25 cellular contexts compared by ENCODE assay signal in the genomic region with DNA sequence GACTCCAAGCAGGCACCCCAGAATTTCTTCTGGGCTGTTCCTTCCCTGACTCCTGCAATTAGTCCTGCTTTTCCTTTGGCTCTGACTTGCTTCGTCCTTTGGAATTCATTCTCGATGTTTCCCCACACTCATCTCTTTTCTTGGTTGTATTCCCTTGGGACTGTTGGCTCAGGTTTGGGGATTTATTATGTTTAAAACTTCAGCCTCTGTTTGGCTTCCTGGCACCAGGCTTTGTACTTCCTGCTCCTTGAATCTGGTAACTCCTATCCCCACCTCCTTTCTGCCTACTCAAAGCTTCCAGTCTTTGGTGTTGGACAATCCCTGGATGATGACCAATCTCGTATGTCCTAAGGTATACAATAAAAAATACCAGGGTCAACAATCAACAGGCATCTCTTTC. TPM values are rescaled to one million over a fixed set of nuclear protein-coding genes. Genes with fewer than 3 reads are reported as not detected.
"Had no signal": no experiment of that assay in that cellular context is flagged by ENCODE, and none has a peak within 500 bp of the region (broad histone marks: within the 10 kb centered on the region; RNA-seq: fewer than 3 reads in every experiment).

No MANE protein-coding gene starts in this region.

- H3K9me3 ChIP-seq: heart right ventricle, neutrophil had no signal

- H3K36me3 ChIP-seq: heart right ventricle, neutrophil had no signal

- H3K9me3 Mint-ChIP-seq: activated T-cell treated with anti-CD3 and anti-CD28 coated beads, Interleukin-2, amount 50 U/mL, for 24 hours; activated T-helper 17 cell treated with anti-CD3 and anti-CD28 coated beads, Interleukin-2, amount 50 U/mL, for 72 hours; endodermal cell; mesothelial cell of epicardium; nephron; WTC11 had no signal

- H2AFZ ChIP-seq: parathyroid adenoma had no signal

- H3K4me1 ChIP-seq: parathyroid adenoma had no signal

- H3K27me3 ChIP-seq: heart right ventricle, neutrophil had no signal

- H3K4me3 Mint-ChIP-seq: activated T-cell treated with anti-CD3 and anti-CD28 coated beads, Interleukin-2, amount 50 U/mL, for 24 hours; activated T-helper 17 cell treated with anti-CD3 and anti-CD28 coated beads, Interleukin-2, amount 50 U/mL, for 72 hours; endodermal cell; immature natural killer cell; stimulated activated naive B cell treated with anti-CD40 and anti-IgM and Interleukin-4, amounts not matched to agents 10 μg/mL and 1 μg/mL and 100 μg/mL, for 72 hours; WTC11 had no signal

- H3K36me3 Mint-ChIP-seq: activated naive CD4-positive, alpha-beta T cell treated with anti-CD3 and anti-CD28 coated beads, Interleukin-2, amount 50 U/mL, for 72 hours; immature natural killer cell; mesothelial cell of epicardium; stimulated activated naive B cell treated with anti-CD40 and anti-IgM and Interleukin-4, amounts not matched to agents 10 μg/mL and 1 μg/mL and 100 μg/mL, for 72 hours; WTC11 had no signal

- H3K79me2 ChIP-seq: parathyroid adenoma had no signal

- H3K9ac ChIP-seq: parathyroid adenoma had no signal

- H3K27ac Mint-ChIP-seq: activated naive CD4-positive, alpha-beta T cell treated with anti-CD3 and anti-CD28 coated beads, Interleukin-2, amount 50 U/mL, for 72 hours; activated T-cell treated with anti-CD3 and anti-CD28 coated beads, Interleukin-2, amount 50 U/mL, for 24 hours; activated T-helper 17 cell treated with anti-CD3 and anti-CD28 coated beads, Interleukin-2, amount 50 U/mL, for 72 hours; endodermal cell; immature natural killer cell; stimulated activated naive B cell treated with anti-CD40 and anti-IgM and Interleukin-4, amounts not matched to agents 10 μg/mL and 1 μg/mL and 100 μg/mL, for 72 hours; WTC11 had no signal

- FAIRE-seq: bronchial epithelial cell had no signal

- H3K4me1 Mint-ChIP-seq: activated T-helper 17 cell treated with anti-CD3 and anti-CD28 coated beads, Interleukin-2, amount 50 U/mL, for 72 hours; immature natural killer cell; stimulated activated naive B cell treated with anti-CD40 and anti-IgM and Interleukin-4, amounts not matched to agents 10 μg/mL and 1 μg/mL and 100 μg/mL, for 72 hours had no signal

- ATAC-seq: activated naive CD4-positive, alpha-beta T cell treated with anti-CD3 and anti-CD28 coated beads, Interleukin-2, amount 50 U/mL, for 72 hours; activated T-helper 17 cell treated with anti-CD3 and anti-CD28 coated beads, Interleukin-2, amount 50 U/mL, for 72 hours; left lobe of liver; right cardiac atrium; stimulated activated naive B cell treated with anti-CD40 and anti-IgM and Interleukin-4, amounts not matched to agents 10 μg/mL and 1 μg/mL and 100 μg/mL, for 72 hours had no signal

- H3K27ac ChIP-seq: neutrophil, parathyroid adenoma had no signal

- DNase-seq: activated CD4-positive, alpha-beta T cell treated with anti-CD3 and anti-CD28 coated beads, Interleukin-2, amount 50 U/mL, for 4 hours; activated CD8-positive, alpha-beta memory T cell treated with anti-CD3 and anti-CD28 coated beads for 24 hours; activated CD8-positive, alpha-beta memory T cell treated with anti-CD3 and anti-CD28 coated beads, Interleukin-2, amount 50 U/mL, for 4 hours; activated T-cell treated with anti-CD3 and anti-CD28 coated beads, Interleukin-2, amount 50 U/mL, for 24 hours; cerebellar nuclear complex; cortex of kidney; endodermal cell; immature natural killer cell; stimulated activated naive B cell treated with anti-CD40 and anti-IgM and Interleukin-4, amounts not matched to agents 10 μg/mL and 1 μg/mL and 100 μg/mL, for 72 hours; T-helper 1 cell; T-helper 9 cell had no signal

- H3K4me3 ChIP-seq: lung, skin epidermis had no signal

RNA-seq across cellular contexts. Expression of a gene that starts 1.8 kb away (rescaled TPM):
- total RNA-seq: activated naive CD4-positive, alpha-beta T cell treated with anti-CD3 and anti-CD28 coated beads, Interleukin-2, amount 50 U/mL, for 72 hours; activated T-helper 17 cell treated with anti-CD3 and anti-CD28 coated beads, Interleukin-2, amount 50 U/mL, for 72 hours; pulmonary artery endothelial cell had no signal
- polyA plus RNA-seq: immature natural killer cell had no signal
